14 cellular contexts compared by ENCODE assay signal in genomic region chr2:87956613-87957012, GRCh38. TPM values are rescaled to one million over a fixed set of nuclear protein-coding genes. Genes with fewer than 3 reads are reported as not detected.
"Had no signal": no experiment of that assay in that cellular context is flagged by ENCODE, and none has a peak within 500 bp of the region (broad histone marks: within the 10 kb centered on the region; RNA-seq: fewer than 3 reads in every experiment).

No MANE protein-coding gene starts in this region.

RNA-seq across cellular contexts. Expression of gene RNU2-63P, which starts 59.7 kb away (rescaled TPM):
- total RNA-seq: cardiac septum, cerebellum, glomerular endothelial cell, left ventricle myocardium superior, mucosa of gallbladder, osteocyte, testis, transverse colon, uterus had no signal
- polyA plus RNA-seq: adipose tissue, aorta, esophagus, fibroblast of lung, heart right ventricle had no signal
